In the genomic region with DNA sequence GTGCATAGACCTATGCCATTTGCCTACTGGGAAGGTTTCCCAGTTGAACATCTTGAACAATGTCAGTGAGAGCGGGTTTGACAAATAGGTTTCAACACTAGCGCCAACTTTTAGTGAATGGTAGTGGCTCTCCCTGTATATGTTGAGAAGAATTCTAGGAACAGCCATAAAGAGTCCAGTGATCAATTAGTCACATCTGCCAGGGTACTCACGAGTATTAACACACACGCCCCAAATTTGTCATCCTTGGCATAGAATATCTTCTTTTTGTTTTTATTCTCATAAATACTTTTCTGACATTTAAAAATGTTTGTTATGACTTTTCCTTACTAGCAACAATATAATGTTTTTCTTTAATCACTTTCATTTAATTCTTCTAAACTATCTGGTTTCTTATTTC, we compare ENCODE assay signal across 17 cellular contexts.
DNase-seq lines count a peak whose midpoint lies in the region; ATAC-seq and TF ChIP-seq lines count a peak whose summit lies in the region.
"Had no signal": no experiment of that assay in that cellular context is flagged by ENCODE, and none has a peak within 500 bp of the region (broad histone marks: within the 10 kb centered on the region; RNA-seq: fewer than 3 reads in every experiment).

No MANE protein-coding gene starts in this region.

- no peaks in the 10 kb centered on the region; the same call in 1 of the 2 replicates for H3K9me2 ChIP-seq in GM23248 (ENCODE audit: insufficient read depth)

- peaks cover 42% of the 10 kb centered on the region for H3K4me1 ChIP-seq in GM23248 (ENCODE audit: insufficient read depth)
- H3K4me1 ChIP-seq in foreskin keratinocyte = peaks cover 10% of the 10 kb centered on the region
- H3K4me1 ChIP-seq in tibial nerve = peaks cover 0 to 37% (median 7%) of the 10 kb centered on the region in 4 donors
- H3K4me1 ChIP-seq: A549, Peyer's patch had no signal

- H2AFZ ChIP-seq in GM23248 = no peak overlapping the region

- peaks cover 23% of the 10 kb centered on the region for H3F3A ChIP-seq in GM23248 (ENCODE audit: insufficient read depth)

- in situ Hi-C loops in GM23248 (cut with MboI) = no loop called here

- no peak overlapping the region for H3K4me3 ChIP-seq in GM23248
- no peak overlapping the region for H3K4me3 ChIP-seq in tibial nerve
- H3K4me3 ChIP-seq: A549; BLaER1 treated with 17β-estradiol and CSF1 and Interleukin-3, amounts not matched to agents 10 nM and 100 nM; Peyer's patch had no signal

- no peaks in the 10 kb centered on the region for H3K36me3 ChIP-seq in GM23248 (ENCODE audit: low read depth)
- H3K36me3 ChIP-seq in tibial nerve = no peaks in the 10 kb centered on the region
- H3K36me3 ChIP-seq: BLaER1 treated with 17β-estradiol and CSF1 and Interleukin-3, amounts not matched to agents 10 nM and 100 nM; Peyer's patch had no signal

- no peak overlapping the region for H3K27ac ChIP-seq in GM23248
- H3K27ac ChIP-seq in foreskin keratinocyte = no peak overlapping the region
- no peak overlapping the region for H3K27ac ChIP-seq in tibial nerve
- H3K27ac ChIP-seq: A549; BLaER1 treated with 17β-estradiol and CSF1 and Interleukin-3, amounts not matched to agents 10 nM and 100 nM; Peyer's patch had no signal

- H3K27me3 ChIP-seq in GM23248 (replicated peaks; ENCODE audit: insufficient read depth) (no peaks in the 10 kb centered on the region), foreskin keratinocyte (no peaks in the 10 kb centered on the region), tibial nerve (no peaks in the 10 kb centered on the region)
- H3K27me3 ChIP-seq: BLaER1 treated with 17β-estradiol and CSF1 and Interleukin-3, amounts not matched to agents 10 nM and 100 nM; Peyer's patch had no signal

- WGBS in GM23248 (ENCODE audit: low coverage in 1 of 2, low lambda C conversion rate in 2 of 2, missing lambda C conversion rate in 2 of 2), 2 experiments = 56 to 60% methylated on average over 4 of the region's 4 CpGs
- 78 to 86% methylated on average over 4 of the region's 4 CpGs for WGBS in tibial nerve, 2 donors

- TF ChIP-seq EP300 in tibial nerve (IDR thresholded peaks at IDR 0.05) = no peak

- no peak for TF ChIP-seq POLR2A in tibial nerve (IDR thresholded peaks at IDR 0.05)

- no peak for TF ChIP-seq CTCF in foreskin keratinocyte (conservative IDR thresholded peaks at IDR 0.05)
- TF ChIP-seq CTCF in tibial nerve (IDR thresholded peaks at IDR 0.05) = no peak

- no peaks in the 10 kb centered on the region for H3K79me2 ChIP-seq in GM23248 (ENCODE audit: insufficient read depth)

- DNase-seq in EH (ENCODE audit: low read depth) (peak; percentile 18), GM23248 (peak; percentile 52), cerebellar cortex (ENCODE audit: low spot score) (peak; percentile 13), foreskin keratinocyte (no peak), tibial nerve (ENCODE audit: low spot score in 2 of 2) (no peak), NCI-H1105 treated with DMSO at 0.1 percent for 48 hours (lab: John Stamatoyannopoulos, UW) (no peak)
- DNase-seq: CD8-positive, alpha-beta T cell; GDM1; GOT3; NCI-H1092 treated with DMSO at 0.1 percent for 48 hours; NCI-H187 treated with DMSO at 0.1 percent for 48 hours; NCI-H345; NCI-H69; Peyer's patch had no signal

- no peak overlapping the region for H3K4me2 ChIP-seq in GM23248 (ENCODE audit: unreplicated experiment)
- H3K4me2 ChIP-seq: A549; BLaER1 treated with 17β-estradiol and CSF1 and Interleukin-3, amounts not matched to agents 10 nM and 100 nM had no signal

- H3K9me3 ChIP-seq in GM23248 (ENCODE audit: low read depth) (no peaks in the 10 kb centered on the region), tibial nerve (no peaks in the 10 kb centered on the region)
- H3K9me3 ChIP-seq: A549; BLaER1 treated with 17β-estradiol and CSF1 and Interleukin-3, amounts not matched to agents 10 nM and 100 nM; Peyer's patch had no signal

- ATAC-seq in foreskin keratinocyte (peak; percentile 22), HG03354 (IDR thresholded peaks at IDR 0.05; ENCODE audit: poor library complexity, severe bottlenecking, unreplicated experiment) (no peak)
- ATAC-seq: A549; CD8-positive, alpha-beta T cell had no signal

- no peak overlapping the region for H3K9ac ChIP-seq in GM23248
- H3K9ac ChIP-seq: BLaER1 treated with 17β-estradiol and CSF1 and Interleukin-3, amounts not matched to agents 10 nM and 100 nM had no signal

- H4K20me1 ChIP-seq in GM23248 (ENCODE audit: insufficient read depth) = no peaks in the 10 kb centered on the region
- H4K20me1 ChIP-seq: BLaER1 treated with 17β-estradiol and CSF1 and Interleukin-3, amounts not matched to agents 10 nM and 100 nM had no signal

Comparison
In these comparisons a context has a peak if more than half of its experiments do, and no peak if none do; other contexts are left out.
1. DNase-seq: peak in EH (single experiment), GM23248 (single experiment) and cerebellar cortex (single experiment); none in foreskin keratinocyte (0 of 2), tibial nerve (0 of 2) and NCI-H1105 treated with DMSO at 0.1 percent for 48 hours (single experiment).